ENCODE assay signal across 1 cellular context in genomic region chr6:32610897-32611296, GRCh38.
TF ChIP-seq lines count a peak whose summit lies in the region.

No MANE protein-coding gene starts in this region.

TF ChIP-seq in H1, 55 proteins besides CTCF, POLR2A, EP300 and RAD21:
- TF ChIP-seq, protein P1, sequence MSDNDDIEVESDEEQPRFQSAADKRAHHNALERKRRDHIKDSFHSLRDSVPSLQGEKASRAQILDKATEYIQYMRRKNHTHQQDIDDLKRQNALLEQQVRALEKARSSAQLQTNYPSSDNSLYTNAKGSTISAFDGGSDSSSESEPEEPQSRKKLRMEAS (IDR thresholded peaks at IDR 0.05): no peak
- TF ChIP-seq TEAD4 (IDR thresholded peaks at IDR 0.05; ENCODE audit: low read depth, low read length): no peak
- TF ChIP-seq MAFK (IDR thresholded peaks at IDR 0.05; ENCODE audit: low read depth, low read length): no peak
- no peak for TF ChIP-seq TAF1 (IDR thresholded peaks at IDR 0.05; ENCODE audit: low read depth, low read length)
- no peak for TF ChIP-seq SP2 (IDR thresholded peaks at IDR 0.05; ENCODE audit: low read length)
